8 cellular contexts compared by ENCODE assay signal in the genomic region with DNA sequence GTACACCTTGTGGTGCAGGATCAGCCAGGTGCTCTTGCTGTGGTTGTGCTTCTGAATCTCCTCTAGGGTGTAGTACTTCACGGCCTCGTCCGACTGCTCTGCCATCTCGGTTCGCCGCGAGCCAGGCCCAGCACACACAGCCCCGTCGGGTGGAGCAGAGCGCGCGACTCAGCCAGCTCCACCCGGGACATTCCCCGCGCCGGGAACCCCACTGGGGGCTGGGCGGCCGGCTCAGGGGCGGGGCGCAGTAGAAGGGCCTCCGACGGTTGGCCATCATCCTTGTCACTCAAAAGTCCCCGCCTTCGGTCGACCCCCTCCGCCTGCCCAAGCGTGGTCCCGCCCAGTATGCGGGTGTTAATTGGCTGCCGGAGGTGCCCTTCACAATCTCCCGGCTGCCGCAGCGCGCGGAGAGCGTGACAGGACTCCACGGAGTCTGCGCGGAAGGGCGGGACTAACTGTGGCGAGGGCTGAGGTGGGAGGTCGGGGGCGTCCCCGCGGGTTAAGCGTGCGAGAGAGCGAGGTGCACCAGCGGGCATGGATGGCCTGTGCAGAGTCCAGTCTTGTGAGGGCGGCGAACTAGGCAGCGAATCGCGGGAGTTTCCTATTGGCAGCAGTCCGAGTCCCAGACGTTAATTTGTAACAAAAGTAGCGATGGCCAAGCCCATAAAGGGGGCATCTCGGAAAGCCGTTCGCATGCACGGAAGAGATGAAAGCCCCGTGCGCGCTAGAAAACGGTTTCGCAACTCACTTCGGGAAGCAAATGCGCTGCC. TPM values are rescaled to one million over a fixed set of nuclear protein-coding genes. Genes with fewer than 3 reads are reported as not detected.
DNase-seq lines count a peak whose midpoint lies in the region; ATAC-seq and TF ChIP-seq lines count a peak whose summit lies in the region.

A gene with protein sequence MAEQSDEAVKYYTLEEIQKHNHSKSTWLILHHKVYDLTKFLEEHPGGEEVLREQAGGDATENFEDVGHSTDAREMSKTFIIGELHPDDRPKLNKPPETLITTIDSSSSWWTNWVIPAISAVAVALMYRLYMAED (minus strand): TSS at position 193 of the 770 bp plus-strand sequence. CDS start 88 bp downstream, at position 105.

- peak within 1 kb of the TSS; percentile 91 for H3K18ac ChIP-seq in neuronal stem cell (ENCODE audit: low read length)

- H3K27me3 ChIP-seq in DOHH2 (ENCODE audit: control insufficient read depth, low read length) (no peaks in the 10 kb centered on the region), SJSA1 (replicated peaks) (no peaks in the 10 kb centered on the region), neuronal stem cell (ENCODE audit: control insufficient read depth in 3 of 3, insufficient read depth in 3 of 3, low read depth in 1 of 3, low read length in 3 of 3) (peaks cover 0 to 8% (median 0%) of the 10 kb centered on the region in 3 experiments)

- H3K27ac ChIP-seq in DOHH2 (ENCODE audit: low read depth, low read length) (peak within 1 kb of the TSS; percentile 17; the same call in 1 of the 2 replicates), SJSA1 (no peak within 1 kb of the TSS), neuronal stem cell (replicated peaks; ENCODE audit: low read length) (no peak within 1 kb of the TSS)

- TF ChIP-seq CTCF in DOHH2 (IDR thresholded peaks at IDR 0.05; ENCODE audit: low read depth, low read length, poor library complexity, severe bottlenecking) (no peak), LNCaP clone FGC (IDR thresholded peaks at IDR 0.05; ENCODE audit: control insufficient read depth, extremely low read depth, insufficient read depth) (no peak), subcutaneous adipose tissue (IDR thresholded peaks at IDR 0.05; ENCODE audit: low read depth) (no peak)

- DNase-seq in LNCaP clone FGC (ENCODE audit: low read depth) (peak; percentile 85), SJSA1 (ENCODE audit: low read depth in 1 of 2, low spot score in 2 of 2) (peak; percentile 97), foreskin melanocyte (peak; percentile 92), neuronal stem cell (ENCODE audit: low spot score) (peak; percentile 96)
- DNase-seq in activated naive CD4-positive, alpha-beta T cell treated with Interleukin-2 at 50 U/mL for 16 hours, result peak; percentile 99

- WGBS in neuronal stem cell (ENCODE audit: extremely low coverage in 2 of 2, insufficient read length in 2 of 2, insufficient replicate concordance in 1 of 2), 2 donors, result no CpG with 5 or more reads among the region's 68 CpGs

- H2BK12ac ChIP-seq in neuronal stem cell (ENCODE audit: low read length), result no peak within 1 kb of the TSS

- H3K4me1 ChIP-seq in DOHH2 (ENCODE audit: control insufficient read depth, low read length), result peaks cover 16% of the 10 kb centered on the region
- H3K4me1 ChIP-seq in SJSA1 (replicated peaks), result peaks cover 37% of the 10 kb centered on the region
- H3K4me1 ChIP-seq in neuronal stem cell (ENCODE audit: control insufficient read depth in 2 of 2, insufficient read depth in 1 of 2, low read depth in 1 of 2, low read length in 2 of 2), result peaks cover 0 to 4% of the 10 kb centered on the region in 2 donors

- H3K4me3 ChIP-seq in DOHH2 (ENCODE audit: low read length) (peak within 1 kb of the TSS; percentile 80), LNCaP clone FGC (ENCODE audit: low read depth, low read length) (peak within 1 kb of the TSS; percentile 93), SJSA1 (peak within 1 kb of the TSS; percentile 60), neuronal stem cell (ENCODE audit: low read length in 2 of 2) (peak within 1 kb of the TSS; percentile 90 to 98)

- no peaks in the 10 kb centered on the region for H3K36me3 ChIP-seq in DOHH2 (ENCODE audit: control insufficient read depth, low read length)
- peaks cover 3% of the 10 kb centered on the region for H3K36me3 ChIP-seq in SJSA1
- no peaks in the 10 kb centered on the region for H3K36me3 ChIP-seq in neuronal stem cell (replicated peaks in 1 of 2; ENCODE audit: control insufficient read depth in 2 of 2, insufficient read depth in 2 of 2, low read length in 2 of 2)

- H4K91ac ChIP-seq in neuronal stem cell (ENCODE audit: low read depth, low read length, poor library complexity), result no peak within 1 kb of the TSS

- H3F3A ChIP-seq in DOHH2 (ENCODE audit: control insufficient read depth, insufficient read depth), result no peaks in the 10 kb centered on the region

- H3K4me2 ChIP-seq in DOHH2 (ENCODE audit: low read length), result peak within 1 kb of the TSS; percentile 92
- peak within 1 kb of the TSS; percentile 74 for H3K4me2 ChIP-seq in neuronal stem cell (ENCODE audit: insufficient read depth, low read length, poor library complexity, severe bottlenecking)

- H4K20me1 ChIP-seq in DOHH2 (ENCODE audit: control insufficient read depth, insufficient read depth, low read depth, low read length), result no peaks in the 10 kb centered on the region

- H4K8ac ChIP-seq in neuronal stem cell (ENCODE audit: low read depth, low read length), result no peak within 1 kb of the TSS

- peak within 1 kb of the TSS; percentile 82 for H3K23ac ChIP-seq in neuronal stem cell (ENCODE audit: low read depth, low read length, poor library complexity)

- no peak within 1 kb of the TSS for H2BK15ac ChIP-seq in neuronal stem cell (ENCODE audit: low read length)

- H2BK5ac ChIP-seq in neuronal stem cell (ENCODE audit: low read length), result no peak within 1 kb of the TSS

- peaks cover 11% of the 10 kb centered on the region for H3K79me2 ChIP-seq in DOHH2 (ENCODE audit: control insufficient read depth, low read length)

- H2AK5ac ChIP-seq in neuronal stem cell (ENCODE audit: low read depth, low read length), result peak within 1 kb of the TSS; percentile 4

- peaks cover 14% of the 10 kb centered on the region; the same call in 1 of the 2 replicates for H3K9me3 ChIP-seq in DOHH2 (ENCODE audit: control insufficient read depth, insufficient read depth, low read length)
- 0 out of 2 replicates have a peak, but pooled peaks cover 3% of the 10 kb centered on the region for H3K9me3 ChIP-seq in SJSA1 (replicated peaks)
- peaks cover 3 to 11% of the 10 kb centered on the region in 2 donors for H3K9me3 ChIP-seq in neuronal stem cell (replicated peaks in 1 of 2; ENCODE audit: control insufficient read depth in 2 of 2, insufficient read depth in 1 of 2, low read depth in 1 of 2, low read length in 2 of 2)

- H3K79me1 ChIP-seq in neuronal stem cell (ENCODE audit: low read depth, low read length), result peaks cover 2% of the 10 kb centered on the region

- H3K4ac ChIP-seq in neuronal stem cell (ENCODE audit: low read length), result no peak within 1 kb of the TSS

- H2AFZ ChIP-seq in neuronal stem cell (ENCODE audit: low read length), result peak within 1 kb of the TSS; percentile 98

- no peak within 1 kb of the TSS for H3K14ac ChIP-seq in neuronal stem cell (ENCODE audit: low read length)

- H2BK120ac ChIP-seq in neuronal stem cell (ENCODE audit: low read depth, low read length), result no peak within 1 kb of the TSS

- ATAC-seq in GM21786 (IDR thresholded peaks at IDR 0.05; ENCODE audit: unreplicated experiment), result peak; percentile 99

- H3K9me2 ChIP-seq in DOHH2 (replicated peaks; ENCODE audit: control insufficient read depth, low read length), result no peaks in the 10 kb centered on the region

- peak within 1 kb of the TSS; percentile 30 for H3K9ac ChIP-seq in neuronal stem cell (ENCODE audit: low read depth, low read length, poor library complexity)

RNA-seq across cellular contexts. Expression of the gene that starts here (rescaled TPM):
- total RNA-seq in SJSA1 (2014; rRNA removed; shearing (Covaris generic)), result 210 and 237 TPM in 2 replicates
- 27.2 TPM for polyA plus RNA-seq in neuronal stem cell (2013, experiment 1 of 2)
- 26.7 TPM for polyA plus RNA-seq in neuronal stem cell (2013, experiment 2 of 2)
- 100 to 1,000 TPM; 360 to 826 (median 618) TPM for total RNA-seq in subcutaneous adipose tissue
